8 cellular contexts compared by ENCODE assay signal in genomic region chr1:167057297-167057688, GRCh38. TPM values are rescaled to one million over a fixed set of nuclear protein-coding genes. Genes with fewer than 3 reads are reported as not detected.
A peak's percentile ranks its signal among the peaks of the same experiment; 100 is the strongest.
DNase-seq lines count a peak whose midpoint lies in the region; ATAC-seq and TF ChIP-seq lines count a peak whose summit lies in the region.

No MANE protein-coding gene starts in this region.

- no peak overlapping the region for H3K4me3 ChIP-seq in Caco-2 (ENCODE audit: low read depth, low read length)

- peak; percentile 70 for ATAC-seq in GM18909 (IDR thresholded peaks at IDR 0.05; ENCODE audit: poor library complexity, unreplicated experiment)
- ATAC-seq in HG03432 (IDR thresholded peaks at IDR 0.05; ENCODE audit: unreplicated experiment): peak; percentile 68
- ATAC-seq in activated naive CD8-positive, alpha-beta T cell treated with anti-CD3 and anti-CD28 coated beads, Interleukin-2, amount 10 ng/mL, durations not matched to agents 7 days and 5 days (ENCODE audit: low read depth): peak; percentile 77
- ATAC-seq in GM19455 (IDR thresholded peaks at IDR 0.05; ENCODE audit: unreplicated experiment): no peak

- no peaks in the 10 kb centered on the region for H3K9me3 ChIP-seq in Caco-2

- BruUV-seq in Caco-2 (replicated peaks; lab: Mats Ljungman, UMichigan): no TSS peak

- TF ChIP-seq CTCF in Caco-2 (IDR thresholded peaks at IDR 0.05; ENCODE audit: insufficient read depth in 1 of 2, low read depth in 1 of 2, low read length in 1 of 2, severe bottlenecking in 1 of 2, unreplicated experiment in 1 of 2): peak; percentile 55 to 70

- no peaks in the 10 kb centered on the region; the same call in 1 of the 2 replicates for H3K4me1 ChIP-seq in Caco-2

- H3K27ac ChIP-seq in substantia nigra (ENCODE audit: low read depth, low read length, poor library complexity, severe bottlenecking): no peak overlapping the region

- H3K9me3 Mint-ChIP-seq in Caco-2 (ENCODE audit: unreplicated experiment): no peaks in the 10 kb centered on the region
- no peaks in the 10 kb centered on the region for H3K9me3 Mint-ChIP-seq in activated naive CD8-positive, alpha-beta T cell treated with anti-CD3 and anti-CD28 coated beads, Interleukin-2, amount 10 ng/mL, durations not matched to agents 7 days and 5 days

- H3K27me3 ChIP-seq in Caco-2 (replicated peaks; ENCODE audit: control insufficient read depth, insufficient read depth, low read length): no peaks in the 10 kb centered on the region

- H3K36me3 Mint-ChIP-seq in Caco-2 (ENCODE audit: insufficient read depth, unreplicated experiment): no peaks in the 10 kb centered on the region
- H3K36me3 Mint-ChIP-seq in activated naive CD8-positive, alpha-beta T cell treated with anti-CD3 and anti-CD28 coated beads, Interleukin-2, amount 10 ng/mL, durations not matched to agents 7 days and 5 days: no peaks in the 10 kb centered on the region

- intact Hi-C loops in Caco-2 (cut with micrococcal nuclease; ENCODE audit: unreplicated experiment): loop anchor here (1.0 kb wide), 1 partner anchor 82 kb away; the partner anchor contains the start of gene ILDR2

- no peak overlapping the region for H3K4me3 Mint-ChIP-seq in Caco-2 (ENCODE audit: unreplicated experiment)
- H3K4me3 Mint-ChIP-seq in activated naive CD8-positive, alpha-beta T cell treated with anti-CD3 and anti-CD28 coated beads, Interleukin-2, amount 10 ng/mL, durations not matched to agents 7 days and 5 days: no peak overlapping the region

- POLR2A ChIA-PET in Caco-2 (lab: Charles Lee): no interaction called here
- POLR2A ChIA-PET in activated naive CD8-positive, alpha-beta T cell treated with anti-CD3 and anti-CD28 coated beads, Interleukin-2, amount 10 ng/mL, durations not matched to agents 7 days and 5 days (lab: Charles Lee): interaction anchor here (1.0 to 3.5 kb wide), 3 partner anchors 13 to 152 kb away, joined by 3 to 22 read pairs (median 5); no protein-coding TSS in a partner anchor

- no peaks in the 10 kb centered on the region for H3K36me3 ChIP-seq in Caco-2 (ENCODE audit: control insufficient read depth, insufficient read depth, low read length)

- CTCF ChIA-PET in Caco-2 (lab: Charles Lee): interaction anchor here (0.9 to 8.3 kb wide), 5 partner anchors 36 to 163 kb away, joined by 3 to 186 read pairs (median 3); partner anchors contain the start of gene POU2F1

- H3K4me1 Mint-ChIP-seq in Caco-2 (ENCODE audit: low read depth, unreplicated experiment): no peaks in the 10 kb centered on the region
- peaks cover 17% of the 10 kb centered on the region for H3K4me1 Mint-ChIP-seq in activated naive CD8-positive, alpha-beta T cell treated with anti-CD3 and anti-CD28 coated beads, Interleukin-2, amount 10 ng/mL, durations not matched to agents 7 days and 5 days

- H3K27me3 Mint-ChIP-seq in Caco-2 (ENCODE audit: insufficient read depth, unreplicated experiment): no peaks in the 10 kb centered on the region
- H3K27me3 Mint-ChIP-seq in activated naive CD8-positive, alpha-beta T cell treated with anti-CD3 and anti-CD28 coated beads, Interleukin-2, amount 10 ng/mL, durations not matched to agents 7 days and 5 days: no peaks in the 10 kb centered on the region

- DNase-seq in Caco-2 (peak; percentile 56 to 60), NCI-H446 treated with DMSO at 0.1 percent for 48 hours (lab: John Stamatoyannopoulos, UW) (peak; percentile 23), hippocampal formation (lab: John Stamatoyannopoulos, UW) (peak; percentile 31 to 60), substantia nigra (lab: John Stamatoyannopoulos, UW) (peak in 26 of 49 donors; percentile 4 to 48 (median 18))
- DNase-seq in activated naive CD8-positive, alpha-beta T cell treated with anti-CD3 and anti-CD28 coated beads, Interleukin-2, amount 10 ng/mL, durations not matched to agents 7 days and 5 days: peak; percentile 51

- no peak overlapping the region for H3K27ac Mint-ChIP-seq in Caco-2 (ENCODE audit: unreplicated experiment)
- H3K27ac Mint-ChIP-seq in activated naive CD8-positive, alpha-beta T cell treated with anti-CD3 and anti-CD28 coated beads, Interleukin-2, amount 10 ng/mL, durations not matched to agents 7 days and 5 days: no peak overlapping the region

RNA-seq across cellular contexts. Expression of gene GPA33, which starts 32.9 kb away (rescaled TPM):
- not detected in 2 replicates for total RNA-seq in Caco-2 (2022)
- 1 to 10 TPM; 3.0 TPM for total RNA-seq in activated naive CD8-positive, alpha-beta T cell treated with anti-CD3 and anti-CD28 coated beads, Interleukin-2, amount 10 ng/mL, durations not matched to agents 7 days and 5 days

RNA-seq across cellular contexts. Expression of gene STYXL2, which starts 36.6 kb away (rescaled TPM):
- total RNA-seq in Caco-2 (2022): not detected in 2 replicates
- total RNA-seq in activated naive CD8-positive, alpha-beta T cell treated with anti-CD3 and anti-CD28 coated beads, Interleukin-2, amount 10 ng/mL, durations not matched to agents 7 days and 5 days: not detected
